In the genomic region with DNA sequence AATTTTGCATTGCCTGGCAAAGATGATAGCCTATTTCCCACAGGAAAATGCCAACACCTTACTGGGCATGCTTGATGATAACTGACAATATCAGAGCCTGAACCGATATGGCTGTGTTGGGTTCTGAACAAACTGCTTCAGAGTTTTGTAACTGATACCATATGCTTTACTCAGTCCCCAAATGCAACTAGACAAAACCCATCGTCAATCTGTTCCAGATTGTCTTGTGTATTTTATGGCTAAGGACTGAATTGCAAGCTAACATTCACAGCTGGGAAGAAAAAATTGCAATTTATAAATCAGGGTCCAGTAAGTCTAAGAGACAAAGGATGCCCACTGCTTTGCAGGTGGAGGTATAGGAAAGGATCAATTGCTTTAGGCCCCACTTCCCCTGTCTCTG, we compare ENCODE assay signal across 14 cellular contexts.
DNase-seq lines count a peak whose midpoint lies in the region; ATAC-seq and TF ChIP-seq lines count a peak whose summit lies in the region.
"Had no signal": no experiment of that assay in that cellular context is flagged by ENCODE, and none has a peak within 500 bp of the region (broad histone marks: within the 10 kb centered on the region; RNA-seq: fewer than 3 reads in every experiment).

No MANE protein-coding gene starts in this region.

- intact Hi-C loops in IMR-90 (cut with micrococcal nuclease), result no loop called here
- intact Hi-C loops in aorta (cut with DNase I), result no loop called here
- intact Hi-C loops in upper lobe of right lung (cut with DNase I), result no loop called here

- no peak overlapping the region for H3K4me3 ChIP-seq in BLaER1
- H3K4me3 ChIP-seq in IMR-90 (ENCODE audit: insufficient read depth, low read depth, low read length), result no peak overlapping the region
- H3K4me3 ChIP-seq in aorta (ENCODE audit: low read length in 2 of 2), result no peak overlapping the region
- no peak overlapping the region for H3K4me3 ChIP-seq in upper lobe of right lung
- H3K4me3 ChIP-seq: A549, GM12878 had no signal

- H4K20me1 ChIP-seq in BLaER1 (no peaks in the 10 kb centered on the region), IMR-90 (ENCODE audit: insufficient read depth, low read length) (no peaks in the 10 kb centered on the region)

- H3K9me3 ChIP-seq in BLaER1 (no peaks in the 10 kb centered on the region), IMR-90 (ENCODE audit: control insufficient read depth, insufficient read depth, low read length) (no peaks in the 10 kb centered on the region), aorta (ENCODE audit: control insufficient read depth, low read length) (no peaks in the 10 kb centered on the region), upper lobe of right lung (no peaks in the 10 kb centered on the region)
- H3K9me3 ChIP-seq: A549 had no signal

- POLR2A ChIA-PET in IMR-90 (lab: Charles Lee; ENCODE audit: unreplicated experiment), result no interaction called here

- H3K4ac ChIP-seq in IMR-90 (ENCODE audit: low read depth, low read length), result no peak overlapping the region

- H3K4me2 ChIP-seq in BLaER1 (peak overlapping the region; percentile 65), IMR-90 (ENCODE audit: low read depth, low read length) (no peak overlapping the region)
- H3K4me2 ChIP-seq: A549 had no signal

- DNase-seq in IMR-90 (no peak), fibroblast of gingiva (ENCODE audit: low read depth) (peak; percentile 7), aorta (no peak), globus pallidus (ENCODE audit: low spot score) (no peak), upper lobe of right lung (no peak), middle frontal gyrus (ENCODE audit: extremely low spot score, low spot score) (no peak)
- DNase-seq: CD8-positive, alpha-beta T cell; COR-L47; DMS53; HCEC 1CT; HFFc6 had no signal

- no TSS peak for BruUV-seq in IMR-90 (replicated peaks; lab: Mats Ljungman, UMichigan)

- H3K79me1 ChIP-seq in IMR-90 (ENCODE audit: low read depth in 1 of 2, low read length in 2 of 2), result peaks cover 3 to 24% of the 10 kb centered on the region in 2 experiments; a peak in 1 of 4 replicates

- H4K5ac ChIP-seq in IMR-90 (ENCODE audit: low read depth, low read length), result no peak overlapping the region

- CTCF ChIA-PET in IMR-90 (lab: Yijun Ruan, JAX), result no interaction called here

- H2BK5ac ChIP-seq in IMR-90 (ENCODE audit: low read depth, low read length, poor library complexity, severe bottlenecking), result no peak overlapping the region

- H3K27me3 ChIP-seq in BLaER1 (no peaks in the 10 kb centered on the region), IMR-90 (ENCODE audit: control insufficient read depth, insufficient read depth, low read length) (no peaks in the 10 kb centered on the region), aorta (ENCODE audit: control insufficient read depth in 1 of 2, insufficient read depth in 2 of 2, low read length in 1 of 2) (no peaks in the 10 kb centered on the region), upper lobe of right lung (no peaks in the 10 kb centered on the region)

- no peaks in the 10 kb centered on the region for H3K36me3 ChIP-seq in BLaER1
- no peaks in the 10 kb centered on the region for H3K36me3 ChIP-seq in IMR-90 (ENCODE audit: control insufficient read depth, insufficient read depth, low read length)
- H3K36me3 ChIP-seq in aorta (ENCODE audit: control insufficient read depth in 1 of 2, insufficient read depth in 2 of 2, low read length in 1 of 2), result no peaks in the 10 kb centered on the region
- no peaks in the 10 kb centered on the region for H3K36me3 ChIP-seq in upper lobe of right lung

- no CpG with 5 or more reads among the region's 2 CpGs for WGBS in IMR-90 (ENCODE audit: extremely low coverage in 2 of 2, insufficient read length in 1 of 2), 2 experiments
- WGBS in aorta, 2 donors, result 77 to 92% methylated on average over 2 of the region's 2 CpGs

- H2AK9ac ChIP-seq in IMR-90 (replicated peaks; ENCODE audit: low read depth, low read length, poor library complexity), result no peak overlapping the region

- no peak overlapping the region for H4K8ac ChIP-seq in IMR-90 (ENCODE audit: low read depth in 2 of 2, low read length in 2 of 2)

- H3K27ac ChIP-seq in BLaER1 (peak overlapping the region; percentile 32; the same call in 1 of the 2 replicates), IMR-90 (ENCODE audit: insufficient read depth, low read length) (no peak overlapping the region), aorta (ENCODE audit: low read depth in 1 of 2, low read length in 2 of 2) (no peak overlapping the region), upper lobe of right lung (no peak overlapping the region)
- H3K27ac ChIP-seq: A549 had no signal

- H3K9ac ChIP-seq in BLaER1 (no peak overlapping the region), IMR-90 (ENCODE audit: low read depth, low read length) (no peak overlapping the region)

- ATAC-seq in IMR-90 (ENCODE audit: low read depth), result no peak
- ATAC-seq in aorta (ENCODE audit: low FRiP score), result peak; percentile 38
- no peak for ATAC-seq in upper lobe of right lung
- ATAC-seq: A549; CD8-positive, alpha-beta T cell; GM12878 had no signal

- H3K9me1 ChIP-seq in IMR-90 (ENCODE audit: insufficient read depth, low read length), result 0 out of 2 replicates have a peak, but pooled peaks cover 4% of the 10 kb centered on the region

- TF ChIP-seq POLR2A in IMR-90 (IDR thresholded peaks at IDR 0.05; ENCODE audit: low read depth, low read length), result no peak

- no peak overlapping the region for H2BK20ac ChIP-seq in IMR-90 (ENCODE audit: low read depth, low read length)

- dilution Hi-C loops in IMR-90 (cut with HindIII; ENCODE audit: low sequenced_read_pairs, unreplicated experiment), result no loop called here

- no peak overlapping the region for H3K56ac ChIP-seq in IMR-90 (ENCODE audit: extremely low read depth, insufficient read depth, low read length)

- no peak overlapping the region for H2AFZ ChIP-seq in IMR-90 (replicated peaks; ENCODE audit: low read length, poor library complexity)

- peak overlapping the region; percentile 33; the same call in 1 of the 2 replicates for H3K18ac ChIP-seq in IMR-90 (ENCODE audit: low read depth, low read length)

- H4K91ac ChIP-seq in IMR-90 (ENCODE audit: insufficient read depth, low read depth, low read length), result no peak overlapping the region

- TF ChIP-seq CTCF in IMR-90 (conservative IDR thresholded peaks at IDR 0.05; ENCODE audit: low read depth, low read length) (no peak), upper lobe of right lung (IDR thresholded peaks at IDR 0.05) (no peak)

- H3K4me1 ChIP-seq in BLaER1, result peaks cover 33% of the 10 kb centered on the region
- H3K4me1 ChIP-seq in IMR-90 (ENCODE audit: control insufficient read depth, insufficient read depth, low read length), result peaks cover 17% of the 10 kb centered on the region
- H3K4me1 ChIP-seq in aorta (ENCODE audit: control insufficient read depth in 1 of 2, insufficient read depth in 2 of 2, low read length in 2 of 2), result no peaks in the 10 kb centered on the region
- H3K4me1 ChIP-seq in upper lobe of right lung, result no peaks in the 10 kb centered on the region
- H3K4me1 ChIP-seq: A549 had no signal

- no peak overlapping the region for H2BK120ac ChIP-seq in IMR-90 (ENCODE audit: low read depth, low read length)

- in situ Hi-C loops in IMR-90 (cut with MboI; ENCODE audit: low sequenced_read_pairs), result no loop called here

- H2BK15ac ChIP-seq in IMR-90 (ENCODE audit: low read depth, low read length), result no peak overlapping the region

- H3K14ac ChIP-seq in IMR-90 (replicated peaks; ENCODE audit: low read depth, low read length), result 0 out of 2 replicates have a peak overlapping the region, but pooled peaks have one; percentile 34

- no peak for TF ChIP-seq RAD21 in IMR-90 (IDR thresholded peaks at IDR 0.05; ENCODE audit: low read length)

- no peak overlapping the region for H3K23ac ChIP-seq in IMR-90 (ENCODE audit: low read depth, low read length)

- no peak overlapping the region for H2AK5ac ChIP-seq in IMR-90 (ENCODE audit: low read depth, low read length)

TF ChIP-seq in IMR-90, 13 proteins besides CTCF, POLR2A, EP300 and RAD21:
- no peak for TF ChIP-seq CHD1 (IDR thresholded peaks at IDR 0.05; ENCODE audit: low read depth, low read length)
- TF ChIP-seq CEBPB (IDR thresholded peaks at IDR 0.05; ENCODE audit: low read depth, low read length), result no peak
- no peak for TF ChIP-seq USF2 (IDR thresholded peaks at IDR 0.05; ENCODE audit: low read depth, low read length)
- TF ChIP-seq NFE2L2 (IDR thresholded peaks at IDR 0.05; ENCODE audit: low read depth, low read length), result no peak
- no peak for TF ChIP-seq MAZ (IDR thresholded peaks at IDR 0.05; ENCODE audit: borderline replicate concordance, low read depth, low read length)
- no peak for TF ChIP-seq ELK1 (IDR thresholded peaks at IDR 0.05; ENCODE audit: borderline replicate concordance, low read depth, low read length)
- TF ChIP-seq BHLHE40 (IDR thresholded peaks at IDR 0.05; ENCODE audit: low read depth, low read length), result no peak
- TF ChIP-seq RCOR1 (IDR thresholded peaks at IDR 0.05; ENCODE audit: insufficient replicate concordance, low read length), result no peak
- no peak for TF ChIP-seq SMC3 (IDR thresholded peaks at IDR 0.05; ENCODE audit: low read depth, low read length)
- TF ChIP-seq RFX5 (IDR thresholded peaks at IDR 0.05; ENCODE audit: low read depth, low read length), result no peak
- TF ChIP-seq FOS (IDR thresholded peaks at IDR 0.05; ENCODE audit: low read depth, low read length), result no peak
- no peak for TF ChIP-seq MXI1 (IDR thresholded peaks at IDR 0.05; ENCODE audit: borderline replicate concordance, low read depth, low read length)
- TF ChIP-seq MAFK (IDR thresholded peaks at IDR 0.05; ENCODE audit: low read depth, low read length), result no peak
